Comparison of ENCODE assay signal across 12 cellular contexts in genomic region chr16:31537362-31537921, GRCh38. TPM values are rescaled to one million over a fixed set of nuclear protein-coding genes. Genes with fewer than 3 reads are reported as not detected.
DNase-seq lines count a peak whose midpoint lies in the region; ATAC-seq and TF ChIP-seq lines count a peak whose summit lies in the region.
"Had no signal": no experiment of that assay in that cellular context is flagged by ENCODE, and none has a peak within 500 bp of the region (broad histone marks: within the 10 kb centered on the region; RNA-seq: fewer than 3 reads in every experiment).

No MANE protein-coding gene starts in this region.

- no peak overlapping the region for H3K27ac Mint-ChIP-seq in activated naive CD4-positive, alpha-beta T cell treated with anti-CD3 and anti-CD28 coated beads, Interleukin-2, amount 50 U/mL, for 24 hours
- no peak overlapping the region for H3K27ac Mint-ChIP-seq in activated naive CD4-positive, alpha-beta T cell treated with anti-CD3 and anti-CD28 coated beads, Interleukin-2, amount 10 ng/mL, durations not matched to agents 7 days and 5 days
- H3K27ac Mint-ChIP-seq in neural progenitor cell = no peak overlapping the region
- H3K27ac Mint-ChIP-seq: natural killer cell had no signal

- H3K4me2 ChIP-seq in neural progenitor cell = peak overlapping the region; percentile 76

- H3K4me1 ChIP-seq in heart left ventricle = peaks cover 0 to 9% (median 0%) of the 10 kb centered on the region in 12 donors
- H3K4me1 ChIP-seq in neural progenitor cell = no peaks in the 10 kb centered on the region
- no peaks in the 10 kb centered on the region for H3K4me1 ChIP-seq in upper lobe of right lung
- no peaks in the 10 kb centered on the region for H3K4me1 ChIP-seq in BE2C

- peaks cover 3% of the 10 kb centered on the region for H3K36me3 Mint-ChIP-seq in activated naive CD4-positive, alpha-beta T cell treated with anti-CD3 and anti-CD28 coated beads, Interleukin-2, amount 50 U/mL, for 24 hours
- H3K36me3 Mint-ChIP-seq in activated naive CD4-positive, alpha-beta T cell treated with anti-CD3 and anti-CD28 coated beads, Interleukin-2, amount 10 ng/mL, durations not matched to agents 7 days and 5 days = no peaks in the 10 kb centered on the region
- H3K36me3 Mint-ChIP-seq in neural progenitor cell = no peaks in the 10 kb centered on the region
- H3K36me3 Mint-ChIP-seq: natural killer cell had no signal

- peaks cover 0 to 54% (median 15%) of the 10 kb centered on the region in 9 donors for H3K27me3 ChIP-seq in heart left ventricle
- peaks cover 27% of the 10 kb centered on the region for H3K27me3 ChIP-seq in neural progenitor cell
- H3K27me3 ChIP-seq in upper lobe of right lung = peaks cover 22% of the 10 kb centered on the region
- peaks cover 15% of the 10 kb centered on the region for H3K27me3 ChIP-seq in BE2C

- no peak for TF ChIP-seq POLR2A in heart left ventricle (IDR thresholded peaks at IDR 0.05)

- peaks cover 5% of the 10 kb centered on the region for H3K9me3 Mint-ChIP-seq in activated naive CD4-positive, alpha-beta T cell treated with anti-CD3 and anti-CD28 coated beads, Interleukin-2, amount 50 U/mL, for 24 hours
- no peaks in the 10 kb centered on the region for H3K9me3 Mint-ChIP-seq in activated naive CD4-positive, alpha-beta T cell treated with anti-CD3 and anti-CD28 coated beads, Interleukin-2, amount 10 ng/mL, durations not matched to agents 7 days and 5 days
- H3K9me3 Mint-ChIP-seq in neural progenitor cell = peaks cover 6% of the 10 kb centered on the region

- intact Hi-C loops in heart left ventricle (cut with DNase I) = no loop called here
- intact Hi-C loops in upper lobe of right lung (cut with DNase I) = no loop called here

- peak overlapping the region; percentile 14 to 53 (median 49) for H3K4me3 ChIP-seq in heart left ventricle
- peak overlapping the region; percentile 42 for H3K4me3 ChIP-seq in neural progenitor cell
- peak overlapping the region; percentile 42 for H3K4me3 ChIP-seq in upper lobe of right lung
- no peak overlapping the region for H3K4me3 ChIP-seq in BE2C (ENCODE audit: low read depth, low read length)

- no peak overlapping the region for H3K27ac ChIP-seq in heart left ventricle
- no peak overlapping the region for H3K27ac ChIP-seq in neural progenitor cell
- no peak overlapping the region for H3K27ac ChIP-seq in upper lobe of right lung

- H3K36me3 ChIP-seq in heart left ventricle (no peaks in the 10 kb centered on the region), neural progenitor cell (no peaks in the 10 kb centered on the region), upper lobe of right lung (no peaks in the 10 kb centered on the region), BE2C (no peaks in the 10 kb centered on the region)

- CTCF ChIA-PET in activated naive CD4-positive, alpha-beta T cell treated with anti-CD3 and anti-CD28 coated beads, Interleukin-2, amount 10 ng/mL, durations not matched to agents 7 days and 5 days (lab: Charles Lee) = interaction anchor here (0.8 kb wide), 1 partner anchor 27 kb away, joined by 3 read pairs; no protein-coding TSS in a partner anchor

- H3K9me3 ChIP-seq in heart left ventricle (peaks cover 0 to under 1% (median 0%) of the 10 kb centered on the region in 12 donors), neural progenitor cell (ENCODE audit: low read depth) (no peaks in the 10 kb centered on the region), upper lobe of right lung (no peaks in the 10 kb centered on the region), BE2C (no peaks in the 10 kb centered on the region)

- no peaks in the 10 kb centered on the region for H4K20me1 ChIP-seq in neural progenitor cell (ENCODE audit: low read depth)

- WGBS in heart left ventricle, 4 donors = 1 to 5% (median 4%) methylated on average over 9 to 54 of the region's 54 CpGs

- H3K9ac ChIP-seq in neural progenitor cell = no peak overlapping the region

- H3K4me3 Mint-ChIP-seq in activated naive CD4-positive, alpha-beta T cell treated with anti-CD3 and anti-CD28 coated beads, Interleukin-2, amount 50 U/mL, for 24 hours = peak overlapping the region; percentile 68
- H3K4me3 Mint-ChIP-seq in activated naive CD4-positive, alpha-beta T cell treated with anti-CD3 and anti-CD28 coated beads, Interleukin-2, amount 10 ng/mL, durations not matched to agents 7 days and 5 days = no peak overlapping the region
- no peak overlapping the region for H3K4me3 Mint-ChIP-seq in neural progenitor cell
- H3K4me3 Mint-ChIP-seq: natural killer cell had no signal

- no peak for DNase-seq in activated naive CD4-positive, alpha-beta T cell treated with anti-CD3 and anti-CD28 coated beads, Interleukin-2, amount 10 ng/mL, durations not matched to agents 7 days and 5 days
- DNase-seq in heart left ventricle (peak in 1 of 5 donors; percentile 35), neural progenitor cell (ENCODE audit: low spot score) (peak; percentile 48), upper lobe of right lung (peak; percentile 74), BE2C (no peak)
- DNase-seq: GOT3, natural killer cell, SW 1271 had no signal

- peaks cover 32% of the 10 kb centered on the region for H3K27me3 Mint-ChIP-seq in activated naive CD4-positive, alpha-beta T cell treated with anti-CD3 and anti-CD28 coated beads, Interleukin-2, amount 50 U/mL, for 24 hours
- peaks cover 42% of the 10 kb centered on the region for H3K27me3 Mint-ChIP-seq in activated naive CD4-positive, alpha-beta T cell treated with anti-CD3 and anti-CD28 coated beads, Interleukin-2, amount 10 ng/mL, durations not matched to agents 7 days and 5 days
- peaks cover 8% of the 10 kb centered on the region for H3K27me3 Mint-ChIP-seq in neural progenitor cell (ENCODE audit: insufficient read depth, low read depth)

- peaks cover 17% of the 10 kb centered on the region for H3K4me1 Mint-ChIP-seq in activated naive CD4-positive, alpha-beta T cell treated with anti-CD3 and anti-CD28 coated beads, Interleukin-2, amount 50 U/mL, for 24 hours
- no peaks in the 10 kb centered on the region for H3K4me1 Mint-ChIP-seq in activated naive CD4-positive, alpha-beta T cell treated with anti-CD3 and anti-CD28 coated beads, Interleukin-2, amount 10 ng/mL, durations not matched to agents 7 days and 5 days
- H3K4me1 Mint-ChIP-seq in neural progenitor cell = no peaks in the 10 kb centered on the region

- no peaks in the 10 kb centered on the region for H3F3A ChIP-seq in neural progenitor cell (ENCODE audit: low read depth)

- H2AFZ ChIP-seq in neural progenitor cell (replicated peaks) = no peak overlapping the region

- TF ChIP-seq CTCF in heart left ventricle (IDR thresholded peaks at IDR 0.05) = no peak
- TF ChIP-seq CTCF in neural progenitor cell (IDR thresholded peaks at IDR 0.05) = no peak
- no peak for TF ChIP-seq CTCF in upper lobe of right lung (IDR thresholded peaks at IDR 0.05)
- no peak for TF ChIP-seq CTCF in BE2C (IDR thresholded peaks at IDR 0.05; ENCODE audit: low read depth, low read length)

- no peaks in the 10 kb centered on the region for H3K79me2 ChIP-seq in neural progenitor cell (ENCODE audit: low read depth)

- ATAC-seq in heart left ventricle (peak in 2 of 4 donors; percentile 52 to 63), upper lobe of right lung (peak; percentile 87), GM21717 (IDR thresholded peaks at IDR 0.05; ENCODE audit: unreplicated experiment) (no peak), HG02870 (IDR thresholded peaks at IDR 0.05; ENCODE audit: unreplicated experiment) (no peak)

RNA-seq across cellular contexts. Expression of gene AHSP, which starts 9.7 kb away (rescaled TPM):
- total RNA-seq in heart left ventricle = 1 to 10 TPM in 1 of 9 donors, not detected in 8; 2.2 TPM
- polyA plus RNA-seq in heart left ventricle = not detected
- total RNA-seq in neural progenitor cell (ENCODE audit: low replicate concordance) = not detected in 2 replicates
- not detected for total RNA-seq in upper lobe of right lung
- polyA plus RNA-seq in BE2C (2012; ENCODE audit: insufficient read depth, insufficient read length, low read depth) = not detected
- total RNA-seq: natural killer cell had no signal
- polyA plus RNA-seq: BJ had no signal

RNA-seq across cellular contexts. Expression of gene RUSF1, which starts 29.3 kb away (rescaled TPM):
- total RNA-seq in heart left ventricle = 10 to 100 TPM; 17.8 to 32.5 (median 21.2) TPM
- polyA plus RNA-seq in heart left ventricle = 10 to 100 TPM; 25.3 to 30.9 TPM
- 11.5 and 54.9 TPM in 2 replicates for total RNA-seq in neural progenitor cell (ENCODE audit: low replicate concordance)
- total RNA-seq in upper lobe of right lung = 62.8 TPM
- 143 TPM for polyA plus RNA-seq in BE2C (2012; ENCODE audit: insufficient read depth, insufficient read length, low read depth)

RNA-seq across cellular contexts. Expression of gene SLC5A2, which starts 54.5 kb away (rescaled TPM):
- not detected for total RNA-seq in heart left ventricle
- under 1 TPM; 0.08 to 0.76 TPM for polyA plus RNA-seq in heart left ventricle
- total RNA-seq in neural progenitor cell (ENCODE audit: low replicate concordance) = not detected in 2 replicates
- total RNA-seq in upper lobe of right lung = 3.1 TPM
- 26.9 TPM for polyA plus RNA-seq in BE2C (2012; ENCODE audit: insufficient read depth, insufficient read length, low read depth)
- polyA plus RNA-seq: BJ had no signal

Comparison
In these comparisons a context has a peak if more than half of its experiments do, and no peak if none do; other contexts are left out.
1. DNase-seq: peak in neural progenitor cell (single experiment) and upper lobe of right lung (single experiment); none in activated naive CD4-positive, alpha-beta T cell treated with anti-CD3 and anti-CD28 coated beads, Interleukin-2, amount 10 ng/mL, durations not matched to agents 7 days and 5 days (single experiment) and BE2C (single experiment).